ENCODE assay signal across 30 cellular contexts in the genomic region with DNA sequence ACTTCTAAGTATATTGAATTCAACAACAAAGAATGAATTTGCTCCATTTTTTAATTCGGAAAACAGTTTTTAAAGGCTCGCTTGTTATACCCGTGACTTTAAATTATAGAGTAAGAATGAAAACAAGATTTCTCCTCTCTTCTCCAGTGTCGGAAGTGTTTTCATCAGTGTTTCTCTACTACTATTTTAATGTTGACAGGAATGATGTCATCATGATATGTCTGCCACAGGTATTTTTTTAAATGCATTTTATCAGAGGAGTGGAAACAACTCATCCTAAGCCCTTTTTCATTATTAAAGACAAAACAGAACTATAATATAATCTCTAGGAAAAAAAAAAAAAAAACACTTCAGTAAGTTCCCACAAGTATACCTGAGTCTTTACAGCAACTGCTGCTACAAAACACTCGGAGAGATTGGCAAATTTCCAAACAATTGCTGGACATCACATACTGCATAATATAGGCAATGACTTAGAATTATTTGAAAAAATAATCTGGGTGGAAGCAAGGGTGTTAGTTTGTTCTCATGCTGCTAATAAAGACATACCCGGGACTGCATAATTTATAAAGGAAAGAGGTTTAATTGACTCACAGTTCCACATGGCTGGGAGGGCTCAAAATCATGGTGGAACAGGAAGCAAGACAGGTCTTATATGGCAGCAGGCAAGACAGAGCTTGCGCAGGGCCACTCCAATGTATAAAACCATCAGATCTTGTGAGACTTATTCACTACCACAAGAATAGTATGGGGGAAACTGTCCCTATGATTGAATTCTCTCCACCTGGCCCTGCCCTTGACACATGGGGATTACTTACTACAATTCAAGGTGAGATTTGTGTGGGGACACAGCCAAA.
"Had no signal": no experiment of that assay in that cellular context is flagged by ENCODE, and none has a peak within 500 bp of the region (broad histone marks: within the 10 kb centered on the region; RNA-seq: fewer than 3 reads in every experiment).

No MANE protein-coding gene starts in this region.

- H3K27me3 ChIP-seq: brain microvascular endothelial cell had no signal

- DNase-seq: activated B cell treated with CpG ODN at 0.5 μM for 24 hours; activated CD4-positive, alpha-beta T cell treated with anti-CD3 and anti-CD28 coated beads for 1 hour; activated CD4-positive, alpha-beta T cell treated with anti-CD3 and anti-CD28 coated beads, Interleukin-2, amount 10 ng/mL, durations not matched to agents 24 days and 14 days; activated CD4-positive, alpha-beta T cell treated with anti-CD3 and anti-CD28 coated beads, Interleukin-2, amount 50 U/mL, for 48 hours; activated gamma-delta T cell; activated naive CD4-positive, alpha-beta T cell treated with anti-CD3 and anti-CD28 coated beads for 36 hours; activated naive CD8-positive, alpha-beta T cell treated with anti-CD3 and anti-CD28 coated beads for 36 hours; activated T-cell treated with anti-CD3 and anti-CD28 coated beads for 4 hours; activated T-cell treated with anti-CD3 and anti-CD28 coated beads, Interleukin-2, amount 50 U/mL, for 48 hours; brain microvascular endothelial cell; caudate nucleus; Kasumi-1; KBM-7; NCI-H1436; NCI-H1694 treated with DMSO at 0.1 percent for 48 hours; NCI-H2029 treated with DMSO at 0.1 percent for 48 hours; NCI-H2171 treated with DMSO at 0.1 percent for 48 hours; NCI-H226; NCI-H526; NK-92 treated with Interleukin-12 subunit alpha and Interleukin-12 subunit beta, amount 100 ng/mL, for 24 hours; OCI-M1; RPMI8226; T-cell; T-helper 2 cell; T1000 had no signal

- H3K4me3 ChIP-seq: SK-N-MC had no signal

- FAIRE-seq: TTC549 had no signal

- H3K27ac ChIP-seq: brain microvascular endothelial cell, SK-N-MC had no signal

- H3K36me3 ChIP-seq: brain microvascular endothelial cell had no signal

- ATAC-seq: activated T-helper 17 cell treated with anti-CD3 and anti-CD28 coated beads, Interleukin-2, amount 50 U/mL, for 72 hours; Panc1; Right ventricle myocardium inferior; T-cell had no signal
